9 cellular contexts compared by ENCODE assay signal in the genomic region with DNA sequence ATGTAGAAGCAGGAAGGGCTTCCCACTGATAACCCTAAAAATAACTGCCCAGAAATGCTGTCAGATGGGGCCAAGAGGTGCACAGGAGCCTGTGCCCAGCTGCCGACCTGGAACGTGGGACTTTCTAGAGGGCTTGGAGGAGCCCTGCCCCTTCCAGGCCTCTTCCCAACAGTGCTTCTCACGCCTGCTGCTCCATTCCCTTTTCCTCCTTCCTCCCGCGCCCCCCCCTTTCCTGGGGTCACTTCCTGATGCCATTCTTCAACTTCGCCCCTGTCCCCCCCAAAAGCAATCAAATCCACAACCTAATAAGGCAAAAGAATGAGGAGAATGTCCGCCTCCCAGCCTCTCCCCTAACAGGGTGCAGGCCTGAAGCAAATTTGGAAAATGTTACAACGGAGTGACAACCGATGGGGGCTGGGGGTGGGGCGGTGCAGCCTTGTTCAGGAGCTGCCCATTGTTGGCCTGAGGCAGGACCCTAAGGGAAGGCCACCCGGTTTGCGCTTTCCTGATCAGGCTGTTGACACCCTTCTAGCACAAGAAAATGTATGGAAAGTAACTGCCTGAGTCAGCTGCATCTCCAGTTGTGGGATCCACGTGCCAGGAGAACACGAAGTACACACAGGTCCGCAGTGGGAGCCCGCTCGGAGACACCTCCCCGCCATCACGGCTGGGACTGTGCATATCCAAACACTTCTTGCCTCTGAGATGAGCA. TPM values are rescaled to one million over a fixed set of nuclear protein-coding genes. Genes with fewer than 3 reads are reported as not detected.
DNase-seq lines count a peak whose midpoint lies in the region; ATAC-seq and TF ChIP-seq lines count a peak whose summit lies in the region.
"Had no signal": no experiment of that assay in that cellular context is flagged by ENCODE, and none has a peak within 500 bp of the region (broad histone marks: within the 10 kb centered on the region; RNA-seq: fewer than 3 reads in every experiment).

No MANE protein-coding gene starts in this region.

- DNase-seq in mammary epithelial cell (no peak), left lobe of liver (ENCODE audit: low spot score) (no peak), NAMALWA (ENCODE audit: low spot score) (no peak), HUDEP-2 (lab: John Stamatoyannopoulos, UW; ENCODE audit: unreplicated experiment in 76 of 76) (no peak)
- DNase-seq: effector memory CD4-positive, alpha-beta T cell had no signal

- peak overlapping the region; percentile 41 for H3K4me3 ChIP-seq in HUES6 (ENCODE audit: low read depth, low read length)
- H3K4me3 ChIP-seq in mammary epithelial cell (replicated peaks in 1 of 3; ENCODE audit: insufficient read depth in 1 of 3, low read depth in 2 of 3, low read length in 3 of 3): no peak overlapping the region

- in situ Hi-C loops in mammary epithelial cell (cut with MboI; ENCODE audit: low sequenced_read_pairs in 2 of 2): no loop called here

- CTCF ChIA-PET in mammary epithelial cell (lab: Charles Lee; ENCODE audit: low non-redundant PET): no interaction called here

- peak overlapping the region; percentile 46 for H3K4me2 ChIP-seq in mammary epithelial cell (ENCODE audit: insufficient read depth, low read depth, low read length)

- no peaks in the 10 kb centered on the region for H4K20me1 ChIP-seq in mammary epithelial cell (ENCODE audit: insufficient read depth, low read length)

- H2AFZ ChIP-seq in mammary epithelial cell (ENCODE audit: low read depth, low read length): no peak overlapping the region

- ATAC-seq in left lobe of liver (peak; percentile 35), HG02884 (IDR thresholded peaks at IDR 0.05; ENCODE audit: unreplicated experiment) (no peak), GM18870 (IDR thresholded peaks at IDR 0.05; ENCODE audit: unreplicated experiment) (no peak)

- intact Hi-C loops in mammary epithelial cell (cut with micrococcal nuclease): loop anchor here (1.0 kb wide), 1 partner anchor 8 kb away; no protein-coding TSS in a partner anchor

- H3K4me1 ChIP-seq in HUES6 (ENCODE audit: control insufficient read depth, insufficient read depth, low read length) (peaks cover 93% of the 10 kb centered on the region), mammary epithelial cell (ENCODE audit: insufficient read depth, low read length) (peaks cover 97% of the 10 kb centered on the region)

- dilution Hi-C loops in mammary epithelial cell (cut with HindIII; ENCODE audit: low sequenced_read_pairs): no loop called here

- WGBS in mammary epithelial cell (ENCODE audit: low coverage, missing lambda C conversion rate): 23% methylated on average over 11 of the region's 19 CpGs

- H3K9ac ChIP-seq in HUES6 (ENCODE audit: low read length) (peak overlapping the region; percentile 96), mammary epithelial cell (ENCODE audit: insufficient read depth, low read length) (peak overlapping the region; percentile 49)

- H3K36me3 ChIP-seq in HUES6 (ENCODE audit: control insufficient read depth, insufficient read depth, low read length): peaks cover 12% of the 10 kb centered on the region
- H3K36me3 ChIP-seq in mammary epithelial cell (ENCODE audit: insufficient read depth, low read length): peaks cover 7% of the 10 kb centered on the region

- H3K27me3 ChIP-seq in HUES6 (ENCODE audit: control insufficient read depth, insufficient read depth, low read length) (no peaks in the 10 kb centered on the region), mammary epithelial cell (ENCODE audit: insufficient read depth, low read length) (no peaks in the 10 kb centered on the region)

- no TSS peak for BruUV-seq in mammary epithelial cell (replicated peaks; lab: Mats Ljungman, UMichigan)

- TF ChIP-seq CTCF in mammary epithelial cell (conservative IDR thresholded peaks at IDR 0.05 in 1 of 2, IDR thresholded peaks at IDR 0.05 in 1 of 2; ENCODE audit: extremely low read depth in 1 of 2, insufficient read depth in 1 of 2, low read depth in 1 of 2, low read length in 2 of 2): no peak

- no peaks in the 10 kb centered on the region for H3K9me3 ChIP-seq in HUES6 (ENCODE audit: control insufficient read depth, insufficient read depth, low read depth, low read length)
- no peaks in the 10 kb centered on the region for H3K9me3 ChIP-seq in mammary epithelial cell (replicated peaks; ENCODE audit: insufficient read depth, low read length)

- H3K27ac ChIP-seq in HUES6 (ENCODE audit: low read depth, low read length) (peak overlapping the region; percentile 97), mammary epithelial cell (ENCODE audit: insufficient read depth, low read depth, low read length) (peak overlapping the region; percentile 84), temporal lobe (ENCODE audit: low read depth, low read length) (peak overlapping the region; percentile 87)

- peaks cover 98% of the 10 kb centered on the region for H3K79me2 ChIP-seq in mammary epithelial cell (ENCODE audit: insufficient read depth, low read length)

RNA-seq across cellular contexts. Expression of gene ACTN4, which starts 18.7 kb away (rescaled TPM):
- 1,000 to 10,000 TPM in 1 of 2 donors, 100 to 1,000 TPM in 1; 951 to 1,146 TPM for total RNA-seq in mammary epithelial cell
- 524 TPM for polyA plus RNA-seq in mammary epithelial cell
- 912 TPM for polyA minus RNA-seq in mammary epithelial cell
- total RNA-seq in left lobe of liver: 156 TPM
- total RNA-seq in temporal lobe: 51.9 TPM

RNA-seq across cellular contexts. Expression of gene EIF3K, which starts 47.1 kb away (rescaled TPM):
- total RNA-seq in mammary epithelial cell (100 to 1,000 TPM; 237 to 319 TPM), left lobe of liver (106 TPM), temporal lobe (89.0 TPM)
- polyA plus RNA-seq in mammary epithelial cell: 490 TPM
- polyA minus RNA-seq in mammary epithelial cell: 368 TPM

RNA-seq across cellular contexts. Expression of gene MAP4K1, which starts 48.4 kb away (rescaled TPM):
- total RNA-seq in mammary epithelial cell (under 1 TPM in 1 of 2 donors, not detected in 1; 0.75 TPM), left lobe of liver (3.5 TPM), temporal lobe (0.49 TPM)
- polyA plus RNA-seq in mammary epithelial cell: 0.51 TPM
- not detected for polyA minus RNA-seq in mammary epithelial cell
